In the genomic region with DNA sequence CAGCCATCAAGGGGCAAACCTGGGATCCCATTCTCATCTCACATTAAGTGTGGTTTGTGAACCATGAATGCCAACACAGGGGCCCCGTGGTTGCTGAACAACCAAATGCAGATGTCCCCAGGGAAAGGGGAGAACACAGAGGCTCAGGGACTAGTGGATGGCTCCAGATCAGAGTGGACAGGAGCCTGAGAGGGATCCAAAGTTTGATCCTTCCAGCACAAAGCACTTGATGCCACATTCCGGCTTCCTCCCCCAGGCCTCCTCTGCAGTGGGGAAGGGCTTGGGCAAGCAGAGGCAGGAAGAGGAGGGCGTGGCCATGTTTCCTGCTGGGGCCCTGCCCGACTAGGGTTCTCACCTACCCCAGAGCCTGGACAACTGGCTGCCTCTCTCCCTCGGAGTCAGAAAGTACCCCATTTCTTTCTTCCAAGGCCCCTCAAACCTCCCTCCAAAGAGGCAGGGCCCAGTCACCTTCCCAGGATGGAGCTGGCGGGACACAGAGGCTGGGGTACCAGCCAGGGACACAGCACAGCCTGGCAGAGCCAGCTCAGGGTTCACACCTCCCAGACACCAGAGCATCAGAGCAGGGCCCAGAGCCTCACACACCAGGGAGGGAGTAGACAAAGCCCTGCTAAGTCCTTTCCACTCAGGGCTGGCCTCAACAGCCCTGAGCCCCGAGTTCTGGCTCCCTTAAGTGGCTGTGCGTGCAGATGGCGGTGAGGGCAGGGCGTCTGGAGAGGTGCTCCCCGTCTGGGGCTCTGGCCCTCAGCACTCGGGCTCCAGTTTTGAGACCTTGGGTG, we compare ENCODE assay signal across 1 cellular context.
A peak's percentile ranks its signal among the peaks of the same experiment; 100 is the strongest.
TF ChIP-seq lines count a peak whose summit lies in the region.

No MANE protein-coding gene starts in this region.

TF ChIP-seq in HEK293, 187 proteins besides CTCF, POLR2A, EP300 and RAD21 (continued from another document):
- no peak for TF ChIP-seq ZNF19 (tag by site-specific recombination; IDR thresholded peaks at IDR 0.05; ENCODE audit: low read depth)
- peak; percentile 78 for TF ChIP-seq ZFHX2 (tag by site-specific recombination; conservative IDR thresholded peaks at IDR 0.05)
- TF ChIP-seq, protein P1, sequence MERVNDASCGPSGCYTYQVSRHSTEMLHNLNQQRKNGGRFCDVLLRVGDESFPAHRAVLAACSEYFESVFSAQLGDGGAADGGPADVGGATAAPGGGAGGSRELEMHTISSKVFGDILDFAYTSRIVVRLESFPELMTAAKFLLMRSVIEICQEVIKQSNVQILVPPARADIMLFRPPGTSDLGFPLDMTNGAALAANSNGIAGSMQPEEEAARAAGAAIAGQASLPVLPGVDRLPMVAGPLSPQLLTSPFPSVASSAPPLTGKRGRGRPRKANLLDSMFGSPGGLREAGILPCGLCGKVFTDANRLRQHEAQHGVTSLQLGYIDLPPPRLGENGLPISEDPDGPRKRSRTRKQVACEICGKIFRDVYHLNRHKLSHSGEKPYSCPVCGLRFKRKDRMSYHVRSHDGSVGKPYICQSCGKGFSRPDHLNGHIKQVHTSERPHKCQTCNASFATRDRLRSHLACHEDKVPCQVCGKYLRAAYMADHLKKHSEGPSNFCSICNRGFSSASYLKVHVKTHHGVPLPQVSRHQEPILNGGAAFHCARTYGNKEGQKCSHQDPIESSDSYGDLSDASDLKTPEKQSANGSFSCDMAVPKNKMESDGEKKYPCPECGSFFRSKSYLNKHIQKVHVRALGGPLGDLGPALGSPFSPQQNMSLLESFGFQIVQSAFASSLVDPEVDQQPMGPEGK (tag by site-specific recombination; IDR thresholded peaks at IDR 0.05) = peak; percentile 80
- no peak for TF ChIP-seq ZNF211 (tag by site-specific recombination; IDR thresholded peaks at IDR 0.05; ENCODE audit: low read depth)
- peak; percentile 87 for TF ChIP-seq ZNF341 (tag by site-specific recombination; IDR thresholded peaks at IDR 0.05; ENCODE audit: low read depth)
